Comparison of ENCODE assay signal across 8 cellular contexts in genomic region chr1:200409203-200409760, GRCh38. TPM values are rescaled to one million over a fixed set of nuclear protein-coding genes. Genes with fewer than 3 reads are reported as not detected.
DNase-seq lines count a peak whose midpoint lies in the region; ATAC-seq and TF ChIP-seq lines count a peak whose summit lies in the region.

No MANE protein-coding gene starts in this region.

- peaks cover 0 to 3% (median under 1%) of the 10 kb centered on the region in 4 donors for H3K36me3 ChIP-seq in liver (ENCODE audit: control insufficient read depth in 4 of 4, insufficient read depth in 3 of 4, low read depth in 1 of 4, low read length in 3 of 4)

- peak; percentile 21 for ATAC-seq in HG02884 (IDR thresholded peaks at IDR 0.05; ENCODE audit: unreplicated experiment)
- ATAC-seq in T-helper 17 cell, result peak; percentile 39
- peak; percentile 42 for ATAC-seq in central memory CD8-positive, alpha-beta T cell (replicated peaks; ENCODE audit: extremely low read depth, poor library complexity, severe bottlenecking)

- H3K27me3 ChIP-seq in liver (ENCODE audit: control insufficient read depth in 4 of 4, insufficient read depth in 4 of 4, low read length in 3 of 4), result no peaks in the 10 kb centered on the region

- H3K36me3 Mint-ChIP-seq in T-helper 17 cell (ENCODE audit: low read depth), result peaks cover 8% of the 10 kb centered on the region
- peaks cover 12% of the 10 kb centered on the region for H3K36me3 Mint-ChIP-seq in central memory CD8-positive, alpha-beta T cell (ENCODE audit: insufficient read depth)

- H3K27me3 Mint-ChIP-seq in T-helper 17 cell, result no peaks in the 10 kb centered on the region
- no peaks in the 10 kb centered on the region for H3K27me3 Mint-ChIP-seq in central memory CD8-positive, alpha-beta T cell

- H3K27ac Mint-ChIP-seq in T-helper 17 cell, result peak overlapping the region; percentile 94
- H3K27ac Mint-ChIP-seq in central memory CD8-positive, alpha-beta T cell (ENCODE audit: low read depth), result peak overlapping the region; percentile 97

- peak overlapping the region in 1 of 2 donors; percentile 96 for H3K9ac ChIP-seq in liver (ENCODE audit: low read depth in 1 of 2, low read length in 2 of 2)

- no peaks in the 10 kb centered on the region for H3K9me3 Mint-ChIP-seq in central memory CD8-positive, alpha-beta T cell

- no peak for TF ChIP-seq CTCF in liver (IDR thresholded peaks at IDR 0.05; ENCODE audit: low read depth, low read length, missing input control)

- H3K4me1 ChIP-seq in liver (ENCODE audit: control insufficient read depth in 4 of 4, insufficient read depth in 4 of 4, low read length in 3 of 4), result peaks cover 10 to 44% (median 41%) of the 10 kb centered on the region in 4 donors

- peak overlapping the region; percentile 99 for H3K4me3 Mint-ChIP-seq in T-helper 17 cell
- H3K4me3 Mint-ChIP-seq in central memory CD8-positive, alpha-beta T cell, result peak overlapping the region; percentile 96

- peak overlapping the region; percentile 93 to 96 for H3K27ac ChIP-seq in liver (ENCODE audit: low read depth in 1 of 2, low read length in 2 of 2)

- no peak for TF ChIP-seq RAD21 in liver (IDR thresholded peaks at IDR 0.05)

- peak overlapping the region; percentile 87 to 95 (median 94) for H3K4me3 ChIP-seq in liver (ENCODE audit: low read depth in 1 of 3, low read length in 3 of 3)

- H3K9me3 ChIP-seq in T-helper 17 cell (ENCODE audit: control insufficient read depth, low read length, poor library complexity, severe bottlenecking) (no peaks in the 10 kb centered on the region), liver (ENCODE audit: control insufficient read depth in 4 of 4, low read length in 3 of 4) (no peaks in the 10 kb centered on the region)

- WGBS in liver, result 2% methylated on average over 41 of the region's 41 CpGs

- H3K4me1 Mint-ChIP-seq in T-helper 17 cell, result peaks cover 30% of the 10 kb centered on the region
- H3K4me1 Mint-ChIP-seq in central memory CD8-positive, alpha-beta T cell, result peaks cover 56% of the 10 kb centered on the region

- peak; percentile 53 for DNase-seq in DMS 273 (lab: John Stamatoyannopoulos, UW; ENCODE audit: unreplicated experiment)
- DNase-seq in DMS 273 treated with DMSO at 0.1 percent for 48 hours (lab: John Stamatoyannopoulos, UW), result no peak
- DNase-seq in T-helper 17 cell, result peak; percentile 17 to 32 (median 19)
- DNase-seq in central memory CD8-positive, alpha-beta T cell (ENCODE audit: low spot score in 2 of 2), result no peak
- peak; percentile 12 for DNase-seq in stimulated activated CD8-positive, alpha-beta memory T cell treated with anti-CD3 and anti-CD28 coated beads, Interleukin-12 subunit alpha, Interleukin-12 subunit beta, amount 100 ng/mL, for 24 hours (ENCODE audit: extremely low read depth)
- DNase-seq in NCI-H187 (lab: John Stamatoyannopoulos, UW), result no peak

TF ChIP-seq in liver, 16 proteins besides CTCF, POLR2A, EP300 and RAD21:
- TF ChIP-seq NR2F2 (IDR thresholded peaks at IDR 0.05), result no peak
- TF ChIP-seq JUND (IDR thresholded peaks at IDR 0.05), result no peak

RNA-seq across cellular contexts. Expression of gene ZNF281, which starts 0.6 kb away (rescaled TPM):
- total RNA-seq in T-helper 17 cell, result 10 to 100 TPM; 21.9 to 28.7 TPM
- total RNA-seq in liver, result 10 to 100 TPM; 14.6 to 18.4 TPM
- 10 to 100 TPM in 1 of 2 donors, 1 to 10 TPM in 1; 4.9 to 11.6 TPM for polyA plus RNA-seq in liver

Comparison
In these comparisons a context has a peak if more than half of its experiments do, and no peak if none do; other contexts are left out.
1. DNase-seq: peak in DMS 273 (single experiment), T-helper 17 cell (3 of 3) and stimulated activated CD8-positive, alpha-beta memory T cell treated with anti-CD3 and anti-CD28 coated beads, Interleukin-12 subunit alpha, Interleukin-12 subunit beta, amount 100 ng/mL, for 24 hours (single experiment); none in DMS 273 treated with DMSO at 0.1 percent for 48 hours (single experiment), central memory CD8-positive, alpha-beta T cell (0 of 2) and NCI-H187 (0 of 2).
2. Peak in every context shown above with its lines, with median percentiles within 50 percentile points of each other: ATAC-seq.